In genomic region chr16:8655184-8655717, GRCh38 we compare ENCODE assay signal across 8 cellular contexts. TPM values are rescaled to one million over a fixed set of nuclear protein-coding genes. Genes with fewer than 3 reads are reported as not detected.
DNase-seq lines count a peak whose midpoint lies in the region; ATAC-seq and TF ChIP-seq lines count a peak whose summit lies in the region.

No MANE protein-coding gene starts in this region.

- H3K27me3 ChIP-seq in body of pancreas = no peaks in the 10 kb centered on the region
- H3K27me3 ChIP-seq in neutrophil = no peaks in the 10 kb centered on the region

- no peaks in the 10 kb centered on the region for H3K36me3 ChIP-seq in body of pancreas (replicated peaks in 1 of 2; ENCODE audit: insufficient read depth in 1 of 2, low read depth in 2 of 2)
- H3K36me3 ChIP-seq in neutrophil = peaks cover 17% of the 10 kb centered on the region

- no peaks in the 10 kb centered on the region for H3K27me3 Mint-ChIP-seq in activated T-cell treated with anti-CD3 and anti-CD28 coated beads, Interleukin-2, amount 50 U/mL, for 24 hours
- H3K27me3 Mint-ChIP-seq in mesothelial cell of epicardium (ENCODE audit: low read depth) = peaks cover 7% of the 10 kb centered on the region

- H3K4me1 Mint-ChIP-seq in activated T-cell treated with anti-CD3 and anti-CD28 coated beads, Interleukin-2, amount 50 U/mL, for 24 hours (ENCODE audit: low read depth) = peaks cover 16% of the 10 kb centered on the region
- H3K4me1 Mint-ChIP-seq in mesothelial cell of epicardium = peaks cover 2% of the 10 kb centered on the region

- ATAC-seq in body of pancreas = peak; percentile 72

- H3K27ac Mint-ChIP-seq in activated T-cell treated with anti-CD3 and anti-CD28 coated beads, Interleukin-2, amount 50 U/mL, for 24 hours = peak overlapping the region; percentile 75
- no peak overlapping the region for H3K27ac Mint-ChIP-seq in mesothelial cell of epicardium

- WGBS in body of pancreas, 2 donors = 82 to 100% methylated on average over 1 of the region's 1 CpG

- TF ChIP-seq CTCF in body of pancreas (IDR thresholded peaks at IDR 0.05) (peak in 6 of 7 experiments; percentile 10 to 57 (median 34)), neutrophil (IDR thresholded peaks at IDR 0.05) (peak; percentile 75), mesothelial cell of epicardium (IDR thresholded peaks at IDR 0.05; ENCODE audit: unreplicated experiment) (no peak)

- peaks cover 2% of the 10 kb centered on the region for H3K36me3 Mint-ChIP-seq in activated T-cell treated with anti-CD3 and anti-CD28 coated beads, Interleukin-2, amount 50 U/mL, for 24 hours (ENCODE audit: low read depth)
- H3K36me3 Mint-ChIP-seq in mesothelial cell of epicardium = no peaks in the 10 kb centered on the region

- no peak overlapping the region for H3K4me3 ChIP-seq in body of pancreas
- H3K4me3 ChIP-seq in neutrophil (ENCODE audit: low read depth in 1 of 2, low read length in 1 of 2) = no peak overlapping the region

- no peaks in the 10 kb centered on the region for H3K4me1 ChIP-seq in body of pancreas
- peaks cover 0 to 2% of the 10 kb centered on the region in 2 experiments for H3K4me1 ChIP-seq in neutrophil (ENCODE audit: control insufficient read depth in 1 of 2, insufficient read depth in 1 of 2, low read depth in 1 of 2, low read length in 1 of 2)

- no peak for TF ChIP-seq POLR2A in body of pancreas (IDR thresholded peaks at IDR 0.05)

- H3K9me3 ChIP-seq in body of pancreas (no peaks in the 10 kb centered on the region), neutrophil (no peaks in the 10 kb centered on the region)

- intact Hi-C loops in body of pancreas (cut with DNase I) = loop anchor here (5.0 to 10.0 kb wide), 3 partner anchors 90 to 227 kb away; partner anchors contain the start of gene LITAFD

- no peaks in the 10 kb centered on the region for H3K9me3 Mint-ChIP-seq in activated T-cell treated with anti-CD3 and anti-CD28 coated beads, Interleukin-2, amount 50 U/mL, for 24 hours
- no peaks in the 10 kb centered on the region for H3K9me3 Mint-ChIP-seq in mesothelial cell of epicardium

- no peak for DNase-seq in activated T-cell treated with anti-CD3 and anti-CD28 coated beads, Interleukin-2, amount 50 U/mL, for 24 hours
- no peak for DNase-seq in activated T-cell treated with anti-CD3 and anti-CD28 coated beads for 4 hours
- DNase-seq in HCEC 1CT = peak; percentile 15
- peak; percentile 68 for DNase-seq in NCI-H69 (lab: John Stamatoyannopoulos, UW)
- DNase-seq in body of pancreas = peak; percentile 11 to 64 (median 43)
- DNase-seq in occipital lobe (lab: John Stamatoyannopoulos, UW) = no peak
- no peak for DNase-seq in mesothelial cell of epicardium (ENCODE audit: low spot score in 2 of 2, unreplicated experiment in 2 of 2)

- H3K27ac ChIP-seq in body of pancreas = no peak overlapping the region
- no peak overlapping the region for H3K27ac ChIP-seq in neutrophil

- H3K4me3 Mint-ChIP-seq in activated T-cell treated with anti-CD3 and anti-CD28 coated beads, Interleukin-2, amount 50 U/mL, for 24 hours = no peak overlapping the region
- H3K4me3 Mint-ChIP-seq in mesothelial cell of epicardium = no peak overlapping the region

RNA-seq across cellular contexts. Expression of gene ABAT, which starts 19.2 kb away (rescaled TPM):
- total RNA-seq in body of pancreas (10 to 100 TPM; 27.0 to 40.2 TPM), occipital lobe (86.1 TPM), mesothelial cell of epicardium (20.7 to 21.6 TPM (median 21.4 TPM) in 3 replicates)

RNA-seq across cellular contexts. Expression of gene METTL22, which starts 33.8 kb away (rescaled TPM):
- total RNA-seq in body of pancreas = 10 to 100 TPM; 18.9 to 47.5 TPM
- total RNA-seq in occipital lobe = 13.7 TPM
- total RNA-seq in mesothelial cell of epicardium = 57.3 to 65.8 TPM (median 63.3 TPM) in 3 replicates

Comparison
In these comparisons a context has a peak if more than half of its experiments do, and no peak if none do; other contexts are left out.
1. DNase-seq: peak in HCEC 1CT (single experiment), NCI-H69 (single experiment) and body of pancreas (4 of 4); none in activated T-cell treated with anti-CD3 and anti-CD28 coated beads, Interleukin-2, amount 50 U/mL, for 24 hours (single experiment), activated T-cell treated with anti-CD3 and anti-CD28 coated beads for 4 hours (single experiment), occipital lobe (single experiment) and mesothelial cell of epicardium (0 of 2).